23 cellular contexts compared by ENCODE assay signal in the genomic region with DNA sequence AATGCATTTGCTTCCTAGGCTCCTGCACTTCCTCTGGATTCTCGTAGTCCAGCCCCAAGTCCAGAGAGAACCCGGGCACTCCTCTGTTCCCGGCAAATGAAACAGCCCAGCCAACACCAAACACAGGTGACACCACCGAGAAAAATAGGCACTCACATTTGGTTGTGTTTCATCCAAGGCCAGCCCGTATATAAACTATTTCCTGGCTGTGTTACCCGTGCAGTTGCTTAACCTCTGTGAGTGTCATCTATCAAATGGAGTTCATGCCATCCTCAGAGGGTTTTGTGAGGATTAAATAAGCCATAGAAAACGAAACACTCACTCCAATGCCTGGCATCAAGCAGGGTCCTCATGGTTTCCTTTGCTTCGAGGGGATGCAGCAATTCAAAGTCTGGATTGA.
"Had no signal": no experiment of that assay in that cellular context is flagged by ENCODE, and none has a peak within 500 bp of the region (broad histone marks: within the 10 kb centered on the region; RNA-seq: fewer than 3 reads in every experiment).

No MANE protein-coding gene starts in this region.

- H3K27ac ChIP-seq: adrenal gland, breast epithelium, esophagus squamous epithelium, lower lobe of right lung, neural progenitor cell, upper lobe of left lung had no signal

- H3K4me3 ChIP-seq: adrenal gland, breast epithelium, esophagus squamous epithelium, lower lobe of right lung, neural progenitor cell, upper lobe of left lung had no signal

- H3K36me3 ChIP-seq: adrenal gland, breast epithelium, esophagus squamous epithelium, lower lobe of right lung, neural progenitor cell, upper lobe of left lung had no signal

- H3K4me1 ChIP-seq: lower lobe of right lung, upper lobe of left lung had no signal

- DNase-seq: activated B cell treated with CpG ODN at 0.5 μM for 24 hours; activated CD4-positive, alpha-beta T cell treated with anti-CD3 and anti-CD28 coated beads for 36 hours; activated CD4-positive, alpha-beta T cell treated with anti-CD3 and anti-CD28 coated beads, Interleukin-2, amount 50 U/mL, for 4 hours; activated CD8-positive, alpha-beta memory T cell treated with anti-CD3 and anti-CD28 coated beads for 24 hours; activated CD8-positive, alpha-beta memory T cell treated with anti-CD3 and anti-CD28 coated beads, Interleukin-2, amount 50 U/mL, for 4 hours; activated T-cell treated with anti-CD3 and anti-CD28 coated beads, Interleukin-2, amount 50 U/mL, for 24 hours; effector memory CD8-positive, alpha-beta T cell; esophagus squamous epithelium; left colon; lower lobe of right lung; naive thymus-derived CD8-positive, alpha-beta T cell; small intestine; stimulated activated CD4-positive, alpha-beta T cell treated with anti-CD3 and anti-CD28 coated beads, Interleukin-2, amount 100 ng/mL, for 24 hours; stimulated activated naive CD8-positive, alpha-beta T cell treated with anti-CD3 and anti-CD28 coated beads, Interleukin-15, amount 100 ng/mL, for 72 hours; T1000; upper lobe of left lung had no signal

- ATAC-seq: activated CD4-positive, alpha-beta T cell treated with anti-CD3 and anti-CD28 coated beads for 36 hours; activated naive CD4-positive, alpha-beta T cell treated with anti-CD3 and anti-CD28 coated beads, Interleukin-2, amount 50 U/mL, for 72 hours; activated T-helper 17 cell treated with anti-CD3 and anti-CD28 coated beads, Interleukin-2, amount 50 U/mL, for 72 hours; effector memory CD8-positive, alpha-beta T cell; left colon; lower lobe of right lung; naive thymus-derived CD8-positive, alpha-beta T cell; right cardiac atrium; stimulated activated effector memory CD8-positive, alpha-beta T cell treated with anti-CD3 and anti-CD28 coated beads, Interleukin-12 subunit alpha, Interleukin-12 subunit beta, amount 100 ng/mL, for 72 hours; stimulated activated naive CD8-positive, alpha-beta T cell treated with anti-CD3 and anti-CD28 coated beads, Interleukin-15, amount 100 ng/mL, for 72 hours had no signal

- H3K27me3 ChIP-seq: adrenal gland, breast epithelium, esophagus squamous epithelium, neural progenitor cell, upper lobe of left lung had no signal

- H3K9me3 ChIP-seq: adrenal gland had no signal

- H3K9ac ChIP-seq: neural progenitor cell had no signal
